8 cellular contexts compared by ENCODE assay signal in genomic region chr10:58512470-58513188, GRCh38. TPM values are rescaled to one million over a fixed set of nuclear protein-coding genes. Genes with fewer than 3 reads are reported as not detected.
DNase-seq lines count a peak whose midpoint lies in the region; ATAC-seq and TF ChIP-seq lines count a peak whose summit lies in the region.

BICC1 (plus strand) TSS chr10:58512872; CDS start chr10:58513144, 272 bp downstream.

- TF ChIP-seq CTCF in fibroblast of the aortic adventitia (IDR thresholded peaks at IDR 0.05; ENCODE audit: insufficient read depth, low read length): no peak

- ATAC-seq in HG02798 (IDR thresholded peaks at IDR 0.05; ENCODE audit: poor library complexity, unreplicated experiment): no peak
- ATAC-seq in HG03196 (IDR thresholded peaks at IDR 0.05; ENCODE audit: unreplicated experiment): no peak

- POLR2A ChIA-PET in activated CD4-positive, alpha-beta memory T cell treated with anti-CD3 and anti-CD28 coated beads for 36 hours (lab: Charles Lee): no interaction called here

- H3K4me1 Mint-ChIP-seq in activated CD4-positive, alpha-beta memory T cell treated with anti-CD3 and anti-CD28 coated beads for 36 hours (ENCODE audit: low read depth): peaks cover 12% of the 10 kb centered on the region

- H3K4me3 ChIP-seq in fibroblast of the aortic adventitia (ENCODE audit: low read depth, low read length) (peak within 1 kb of the TSS; percentile 91), muscle layer of duodenum (ENCODE audit: low read depth in 1 of 2, low read length in 2 of 2) (peak within 1 kb of the TSS; percentile 73 to 85)

- CTCF ChIA-PET in activated CD4-positive, alpha-beta memory T cell treated with anti-CD3 and anti-CD28 coated beads for 36 hours (lab: Charles Lee): interaction anchor here (0.6 to 2.3 kb wide), 3 partner anchors 10 to 18 kb away, joined by 3 to 8 read pairs (median 3); no protein-coding TSS in a partner anchor

- peak within 1 kb of the TSS; percentile 64 for H3K4me3 Mint-ChIP-seq in activated CD4-positive, alpha-beta memory T cell treated with anti-CD3 and anti-CD28 coated beads for 36 hours

- no peaks in the 10 kb centered on the region for H3K27me3 ChIP-seq in muscle layer of duodenum (ENCODE audit: low read depth, low read length)

- H3K9ac ChIP-seq in ES-I3 (ENCODE audit: low read depth, low read length): peak within 1 kb of the TSS; percentile 74

- H3K9me3 ChIP-seq in ES-I3 (ENCODE audit: control insufficient read depth, insufficient read depth, low read length): no peaks in the 10 kb centered on the region
- no peaks in the 10 kb centered on the region for H3K9me3 ChIP-seq in muscle layer of duodenum (ENCODE audit: control insufficient read depth in 1 of 2, low read length in 2 of 2)

- H3K9me3 Mint-ChIP-seq in activated CD4-positive, alpha-beta memory T cell treated with anti-CD3 and anti-CD28 coated beads for 36 hours: no peaks in the 10 kb centered on the region

- H3K27ac Mint-ChIP-seq in activated CD4-positive, alpha-beta memory T cell treated with anti-CD3 and anti-CD28 coated beads for 36 hours: no peak within 1 kb of the TSS

- H3K36me3 ChIP-seq in ES-I3 (ENCODE audit: insufficient read depth, low read length) (no peaks in the 10 kb centered on the region), muscle layer of duodenum (ENCODE audit: control insufficient read depth in 1 of 2, insufficient read depth in 2 of 2, low read length in 2 of 2) (no peaks in the 10 kb centered on the region)

- peak within 1 kb of the TSS; percentile 68 for H3K27ac ChIP-seq in muscle layer of duodenum (ENCODE audit: low read length)

- DNase-seq in HPDE6-E6E7 (ENCODE audit: extremely low spot score): peak; percentile 4
- DNase-seq in activated CD4-positive, alpha-beta memory T cell treated with anti-CD3 and anti-CD28 coated beads for 36 hours: peak; percentile 9
- DNase-seq in fibroblast of the aortic adventitia (ENCODE audit: low read depth): peak; percentile 64
- peak; percentile 52 for DNase-seq in ureter (ENCODE audit: low spot score)

- intact Hi-C loops in activated CD4-positive, alpha-beta memory T cell treated with anti-CD3 and anti-CD28 coated beads for 36 hours (cut with micrococcal nuclease): loop anchor here (5.0 to 10.0 kb wide), 5 partner anchors 62 to 1192 kb away; partner anchors contain the start of genes SLC16A9 and TFAM

- H3K36me3 Mint-ChIP-seq in activated CD4-positive, alpha-beta memory T cell treated with anti-CD3 and anti-CD28 coated beads for 36 hours: no peaks in the 10 kb centered on the region

- peaks cover 34% of the 10 kb centered on the region for H3K27me3 Mint-ChIP-seq in activated CD4-positive, alpha-beta memory T cell treated with anti-CD3 and anti-CD28 coated beads for 36 hours

- H3K4me1 ChIP-seq in ES-I3 (ENCODE audit: insufficient read depth, low read length) (peaks cover 4% of the 10 kb centered on the region; the same call in 1 of the 2 replicates), muscle layer of duodenum (ENCODE audit: control insufficient read depth in 1 of 2, insufficient read depth in 2 of 2, low read length in 2 of 2) (peaks cover 5 to 10% of the 10 kb centered on the region in 2 donors)

RNA-seq across cellular contexts. Expression of gene BICC1, which starts in this region (rescaled TPM):
- total RNA-seq in activated CD4-positive, alpha-beta memory T cell treated with anti-CD3 and anti-CD28 coated beads for 36 hours: not detected
- total RNA-seq in fibroblast of the aortic adventitia (ENCODE audit: low replicate concordance) (123 and 177 TPM in 2 replicates), ureter (13.5 TPM)

Comparison
In these comparisons a context has a peak if more than half of its experiments do, and no peak if none do; other contexts are left out.
1. RNA of gene BICC1 (total RNA-seq): 123 to 177 TPM in fibroblast of the aortic adventitia and 13.5 TPM in ureter (single experiment); not detected in activated CD4-positive, alpha-beta memory T cell treated with anti-CD3 and anti-CD28 coated beads for 36 hours; every median in the first group is over 10 times any median in the second.
2. Peak in DNase-seq in activated CD4-positive, alpha-beta memory T cell treated with anti-CD3 and anti-CD28 coated beads for 36 hours; RNA of the gene not detected or under 1 TPM.
3. DNase-seq: peak in every context shown above with its lines; median percentile 64 in fibroblast of the aortic adventitia; 52 in ureter; 9 in activated CD4-positive, alpha-beta memory T cell treated with anti-CD3 and anti-CD28 coated beads for 36 hours; 4 in HPDE6-E6E7.